In genomic region chr5:170338933-170339779, GRCh38 we compare ENCODE assay signal across 8 cellular contexts. TPM values are rescaled to one million over a fixed set of nuclear protein-coding genes. Genes with fewer than 3 reads are reported as not detected.
A peak's percentile ranks its signal among the peaks of the same experiment; 100 is the strongest.
DNase-seq lines count a peak whose midpoint lies in the region; ATAC-seq and TF ChIP-seq lines count a peak whose summit lies in the region.

No MANE protein-coding gene starts in this region.

- H3K4me3 ChIP-seq in ascending aorta, result no peak overlapping the region
- no peak overlapping the region for H3K4me3 ChIP-seq in prostate gland

- H3K27me3 ChIP-seq in ascending aorta (no peaks in the 10 kb centered on the region), prostate gland (replicated peaks; ENCODE audit: insufficient read depth) (no peaks in the 10 kb centered on the region)

- H3K4me3 Mint-ChIP-seq in progenitor cell of endocrine pancreas (ENCODE audit: low read depth), result no peak overlapping the region

- no peak overlapping the region for H3K27ac Mint-ChIP-seq in progenitor cell of endocrine pancreas

- H3K27ac ChIP-seq in ascending aorta (no peak overlapping the region), prostate gland (no peak overlapping the region)

- DNase-seq in GM19240 (ENCODE audit: insufficient read length, low spot score) (peak; percentile 65), T-helper 2 cell (peak in 4 of 5 experiments; percentile 41 to 74 (median 56)), ascending aorta (ENCODE audit: low spot score in 2 of 2) (no peak), progenitor cell of endocrine pancreas (ENCODE audit: low spot score, unreplicated experiment) (no peak), putamen (ENCODE audit: low spot score) (no peak), islet precursor cell (no peak), prostate gland (ENCODE audit: low spot score) (no peak)

- WGBS in prostate gland, result 93% methylated on average over 4 of the region's 4 CpGs

- H3K9me3 Mint-ChIP-seq in progenitor cell of endocrine pancreas (ENCODE audit: low read depth), result peaks cover 9% of the 10 kb centered on the region

- H3K4me1 Mint-ChIP-seq in progenitor cell of endocrine pancreas (ENCODE audit: low read depth), result no peaks in the 10 kb centered on the region

- H3K4me1 ChIP-seq in ascending aorta, result no peaks in the 10 kb centered on the region
- H3K4me1 ChIP-seq in prostate gland (replicated peaks), result no peaks in the 10 kb centered on the region

- TF ChIP-seq CTCF in ascending aorta (IDR thresholded peaks at IDR 0.05) (peak in 2 of 3 experiments; percentile 25 to 27), progenitor cell of endocrine pancreas (IDR thresholded peaks at IDR 0.05; ENCODE audit: unreplicated experiment) (peak; percentile 20), prostate gland (IDR thresholded peaks at IDR 0.05) (peak in 2 of 4 experiments; percentile 9 to 34)

- intact Hi-C loops in ascending aorta (cut with DNase I) (no loop called here), prostate gland (cut with DNase I) (loop anchor here (5.0 kb wide), 1 partner anchor 112 kb away; no protein-coding TSS in a partner anchor)

- H3K36me3 Mint-ChIP-seq in progenitor cell of endocrine pancreas (ENCODE audit: insufficient read depth), result no peaks in the 10 kb centered on the region

- H3K36me3 ChIP-seq in ascending aorta (no peaks in the 10 kb centered on the region), prostate gland (no peaks in the 10 kb centered on the region)

- peak; percentile 88 for ATAC-seq in HG03108 (IDR thresholded peaks at IDR 0.05; ENCODE audit: unreplicated experiment)

- no peak for TF ChIP-seq POLR2A in prostate gland (IDR thresholded peaks at IDR 0.05)

- peaks cover 12% of the 10 kb centered on the region for H3K27me3 Mint-ChIP-seq in progenitor cell of endocrine pancreas

- H3K9me3 ChIP-seq in ascending aorta (no peaks in the 10 kb centered on the region), prostate gland (no peaks in the 10 kb centered on the region)

RNA-seq across cellular contexts. Expression of gene LCP2, which starts 41.6 kb away (rescaled TPM):
- 9.3 TPM for total RNA-seq in ascending aorta
- total RNA-seq in progenitor cell of endocrine pancreas, result not detected in 2 replicates
- total RNA-seq in prostate gland, result 10 to 100 TPM in 1 of 2 donors, 1 to 10 TPM in 1; 3.3 to 11.3 TPM

RNA-seq across cellular contexts. Expression of gene KCNMB1, which starts 50.0 kb away (rescaled TPM):
- total RNA-seq in ascending aorta (30.8 TPM), progenitor cell of endocrine pancreas (not detected in 2 replicates), prostate gland (1 to 10 TPM; 5.9 to 9.1 TPM)

Comparison
In these comparisons a context has a peak if more than half of its experiments do, and no peak if none do; other contexts are left out.
1. DNase-seq: peak in GM19240 (single experiment) and T-helper 2 cell (4 of 5); none in ascending aorta (0 of 2), progenitor cell of endocrine pancreas (single experiment), putamen (single experiment), islet precursor cell (single experiment) and prostate gland (single experiment).